9 cellular contexts compared by ENCODE assay signal in the genomic region with DNA sequence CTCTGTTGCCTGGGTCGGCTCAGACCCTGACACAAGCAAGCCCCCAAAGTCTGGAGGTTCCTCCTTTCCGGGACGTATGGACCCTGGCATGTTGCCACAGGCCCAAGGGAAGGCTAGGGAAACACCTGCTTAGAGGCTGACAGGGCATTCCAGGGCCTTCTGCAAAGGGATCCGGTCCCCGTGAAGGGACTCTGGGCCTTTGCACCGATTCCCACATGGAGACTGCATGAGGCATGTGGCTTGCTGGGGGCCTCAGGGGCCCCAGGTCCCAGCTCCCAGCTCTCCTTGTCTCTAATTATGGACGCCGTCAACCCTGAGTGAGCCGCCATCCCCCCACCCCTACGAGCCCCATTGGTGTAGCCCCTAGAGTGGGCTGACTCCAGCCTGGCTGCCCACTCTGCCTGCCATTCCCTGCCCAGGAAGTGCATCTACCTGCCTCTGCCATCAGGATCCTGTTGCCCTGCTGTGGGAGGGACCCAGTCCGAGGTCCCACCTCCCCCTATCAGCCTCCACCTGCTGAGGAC.
"Had no signal": no experiment of that assay in that cellular context is flagged by ENCODE, and none has a peak within 500 bp of the region (broad histone marks: within the 10 kb centered on the region; RNA-seq: fewer than 3 reads in every experiment).

No MANE protein-coding gene starts in this region.

- H3K4me3 Mint-ChIP-seq: memory B cell had no signal

- H3K9me3 Mint-ChIP-seq: memory B cell had no signal

- H3K27ac Mint-ChIP-seq: memory B cell had no signal

- ATAC-seq: activated CD4-positive, CD25-positive, alpha-beta regulatory T cell treated with anti-CD3 and anti-CD28 coated beads, Interleukin-2, amount 50 U/mL, for 24 hours had no signal

- DNase-seq: activated naive CD4-positive, alpha-beta T cell treated with Interleukin-2 at 50 U/mL for 16 hours; cortex of kidney; hippocampal formation; SHP77 treated with DMSO at 0.1 percent for 48 hours; stimulated activated CD4-positive, alpha-beta T cell treated with anti-CD3 and anti-CD28 coated beads, Interleukin-4, amount 100 ng/mL, for 4 hours; T-helper 2 cell; trophoblast cell had no signal
